Comparison of ENCODE assay signal across 23 cellular contexts in the genomic region with DNA sequence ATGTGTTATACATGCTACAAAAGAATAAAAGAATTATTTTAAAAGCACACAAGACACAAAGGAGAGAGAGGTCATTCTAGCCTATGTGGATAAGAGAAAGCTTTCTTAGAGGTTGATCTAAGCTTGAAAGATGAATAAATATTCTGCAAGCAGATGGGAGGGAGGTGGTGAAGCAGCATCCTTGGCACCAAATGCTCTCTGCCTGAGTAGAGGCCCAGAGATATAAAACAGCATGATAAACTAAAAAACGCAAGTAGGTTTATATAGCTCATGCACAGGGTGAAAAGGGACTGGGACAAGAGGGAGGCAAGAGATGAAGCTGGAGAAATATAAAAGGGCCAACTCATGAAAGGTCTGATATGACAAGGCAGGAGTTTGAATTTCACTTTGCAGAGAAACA.
A peak's percentile ranks its signal among the peaks of the same experiment; 100 is the strongest.
DNase-seq lines count a peak whose midpoint lies in the region; ATAC-seq, FAIRE-seq and TF ChIP-seq lines count a peak whose summit lies in the region.
"Had no signal": no experiment of that assay in that cellular context is flagged by ENCODE, and none has a peak within 500 bp of the region (broad histone marks: within the 10 kb centered on the region; RNA-seq: fewer than 3 reads in every experiment).

No MANE protein-coding gene starts in this region.

- H3K27me3 ChIP-seq in right lobe of liver, result no peaks in the 10 kb centered on the region
- H3K27me3 ChIP-seq: BLaER1 treated with 17β-estradiol and CSF1 and Interleukin-3, amounts not matched to agents 10 nM and 100 nM had no signal

- ATAC-seq in stimulated activated effector memory CD8-positive, alpha-beta T cell treated with anti-CD3 and anti-CD28 coated beads, Interleukin-12 subunit alpha, Interleukin-12 subunit beta, amount 100 ng/mL, for 72 hours, result no peak
- no peak for ATAC-seq in right lobe of liver
- ATAC-seq: CD8-positive, alpha-beta T cell had no signal

- TF ChIP-seq CTCF in right lobe of liver (IDR thresholded peaks at IDR 0.05), result no peak

- H3K27ac ChIP-seq in right lobe of liver, result no peak overlapping the region
- H3K27ac ChIP-seq: BLaER1 treated with 17β-estradiol and CSF1 and Interleukin-3, amounts not matched to agents 10 nM and 100 nM; C4-2B had no signal

- H3K27ac Mint-ChIP-seq in stimulated activated effector memory CD8-positive, alpha-beta T cell treated with anti-CD3 and anti-CD28 coated beads, Interleukin-12 subunit alpha, Interleukin-12 subunit beta, amount 100 ng/mL, for 72 hours, result peak overlapping the region; percentile 23
- H3K27ac Mint-ChIP-seq: B cell; CD4-positive, alpha-beta T cell; CD8-positive, alpha-beta T cell had no signal

- H3K4me1 Mint-ChIP-seq in stimulated activated effector memory CD8-positive, alpha-beta T cell treated with anti-CD3 and anti-CD28 coated beads, Interleukin-12 subunit alpha, Interleukin-12 subunit beta, amount 100 ng/mL, for 72 hours, result peaks cover 12% of the 10 kb centered on the region

- H3K36me3 ChIP-seq in right lobe of liver, result peaks cover 0 to 4% (median 0%) of the 10 kb centered on the region in 4 donors

- 100% methylated on average over 1 of the region's 1 CpG for WGBS in right lobe of liver (ENCODE audit: insufficient coverage, low coverage, low lambda C conversion rate, missing lambda C conversion rate)

- in situ Hi-C loops in G401 (cut with HindIII; ENCODE audit: low sequenced_read_pairs), result no loop called here

- no peak for TF ChIP-seq POLR2A in right lobe of liver (IDR thresholded peaks at IDR 0.05)

- no peaks in the 10 kb centered on the region for H3K9me3 ChIP-seq in right lobe of liver
- H3K9me3 ChIP-seq: Caco-2 had no signal

- peaks cover 0 to 4% (median 0%) of the 10 kb centered on the region in 4 donors for H3K4me1 ChIP-seq in right lobe of liver

- H3K4me3 Mint-ChIP-seq in stimulated activated effector memory CD8-positive, alpha-beta T cell treated with anti-CD3 and anti-CD28 coated beads, Interleukin-12 subunit alpha, Interleukin-12 subunit beta, amount 100 ng/mL, for 72 hours, result no peak overlapping the region
- H3K4me3 Mint-ChIP-seq: B cell; CD4-positive, alpha-beta T cell; CD8-positive, alpha-beta T cell had no signal

- no peak overlapping the region for H3K4me3 ChIP-seq in right lobe of liver
- H3K4me3 ChIP-seq: BLaER1 treated with 17β-estradiol and CSF1 and Interleukin-3, amounts not matched to agents 10 nM and 100 nM had no signal

- DNase-seq in Ammon's horn (ENCODE audit: low spot score) (peak; percentile 43), G401 (ENCODE audit: low spot score) (peak; percentile 56), cerebellum (ENCODE audit: low spot score) (peak; percentile 23), frontal cortex (ENCODE audit: low spot score in 2 of 2) (no peak), right lobe of liver (no peak), NCI-H1092 treated with DMSO at 0.1 percent for 48 hours (lab: John Stamatoyannopoulos, UW) (no peak), NCI-H1694 treated with DMSO at 0.1 percent for 48 hours (lab: John Stamatoyannopoulos, UW) (no peak)
- DNase-seq in stimulated activated effector memory CD8-positive, alpha-beta T cell treated with anti-CD3 and anti-CD28 coated beads, Interleukin-12 subunit alpha, Interleukin-12 subunit beta, amount 100 ng/mL, for 72 hours (ENCODE audit: low spot score in 2 of 2), result no peak
- DNase-seq: 8988T; ACHN; Caco-2; Calu3; CD4-positive, alpha-beta T cell; CD8-positive, alpha-beta T cell; DMS79 treated with DMSO at 0.1 percent for 48 hours; GDM1 had no signal

- intact Hi-C loops in right lobe of liver (cut with DNase I), result no loop called here

- H3K36me3 Mint-ChIP-seq in stimulated activated effector memory CD8-positive, alpha-beta T cell treated with anti-CD3 and anti-CD28 coated beads, Interleukin-12 subunit alpha, Interleukin-12 subunit beta, amount 100 ng/mL, for 72 hours, result no peaks in the 10 kb centered on the region

- H3K9me3 Mint-ChIP-seq in stimulated activated effector memory CD8-positive, alpha-beta T cell treated with anti-CD3 and anti-CD28 coated beads, Interleukin-12 subunit alpha, Interleukin-12 subunit beta, amount 100 ng/mL, for 72 hours, result no peaks in the 10 kb centered on the region

- no peak for FAIRE-seq in frontal cortex (lab: Jason Lieb, UNC)
- FAIRE-seq: A204.1, D721Med, GM12891, GM19239 had no signal

Comparison
In these comparisons a context has a peak if more than half of its experiments do, and no peak if none do; other contexts are left out.
1. DNase-seq: peak in Ammon's horn (single experiment), G401 (single experiment) and cerebellum (single experiment); none in stimulated activated effector memory CD8-positive, alpha-beta T cell treated with anti-CD3 and anti-CD28 coated beads, Interleukin-12 subunit alpha, Interleukin-12 subunit beta, amount 100 ng/mL, for 72 hours (0 of 2), frontal cortex (0 of 2), right lobe of liver (0 of 3), NCI-H1092 treated with DMSO at 0.1 percent for 48 hours (single experiment) and NCI-H1694 treated with DMSO at 0.1 percent for 48 hours (single experiment).